9 cellular contexts compared by ENCODE assay signal in the genomic region with DNA sequence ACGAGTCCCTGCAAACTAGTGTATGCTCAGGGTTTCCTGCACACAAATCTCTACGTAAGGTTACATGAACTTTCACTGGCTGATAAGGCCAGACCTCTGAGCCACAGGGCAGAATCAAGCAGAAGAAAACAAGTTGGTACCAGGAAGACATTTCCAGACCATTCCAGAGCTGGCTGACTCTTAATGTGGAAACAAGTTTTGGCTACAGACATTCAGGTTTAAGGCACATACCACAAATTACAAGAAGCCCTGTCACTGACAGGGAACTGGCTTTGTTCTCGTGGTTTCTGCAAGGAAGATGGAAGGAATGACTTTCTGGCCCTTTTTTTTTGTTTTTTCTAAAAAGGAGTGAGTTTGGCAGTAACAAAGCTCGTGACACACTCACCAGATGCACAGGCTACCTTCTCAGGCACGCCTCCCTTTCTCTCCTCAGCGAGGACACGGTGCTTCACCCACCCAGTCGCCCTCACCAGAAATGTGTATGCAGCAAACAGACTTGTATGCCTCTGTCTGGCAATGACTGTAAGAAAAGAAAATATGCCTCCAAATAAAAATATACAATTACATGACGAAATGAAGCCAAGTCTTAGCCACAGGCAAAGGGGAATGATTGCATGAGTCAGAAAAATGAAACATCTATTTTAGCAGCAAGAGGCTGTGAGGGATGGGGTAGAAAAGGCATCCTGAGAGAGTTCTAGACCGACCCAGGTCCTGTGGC. TPM values are rescaled to one million over a fixed set of nuclear protein-coding genes. Genes with fewer than 3 reads are reported as not detected.
DNase-seq lines count a peak whose midpoint lies in the region; ATAC-seq and TF ChIP-seq lines count a peak whose summit lies in the region.
"Had no signal": no experiment of that assay in that cellular context is flagged by ENCODE, and none has a peak within 500 bp of the region (broad histone marks: within the 10 kb centered on the region; RNA-seq: fewer than 3 reads in every experiment).

No MANE protein-coding gene starts in this region.

- TSS peak; percentile 11 for BruUV-seq in MCF 10A (replicated peaks; lab: Mats Ljungman, UMichigan)

- no peak overlapping the region for H2BK5ac ChIP-seq in mesenchymal stem cell (ENCODE audit: low read depth, low read length, poor library complexity, severe bottlenecking)

- H4K20me1 ChIP-seq in neural progenitor cell (ENCODE audit: low read depth) = no peaks in the 10 kb centered on the region

- H3K9ac ChIP-seq in mesenchymal stem cell (ENCODE audit: low read length) = peak overlapping the region; percentile 72
- H3K9ac ChIP-seq in neural progenitor cell = no peak overlapping the region

- H3K4me1 Mint-ChIP-seq in activated naive CD4-positive, alpha-beta T cell treated with anti-CD3 and anti-CD28 coated beads, Interleukin-2, amount 50 U/mL, for 24 hours = peaks cover 4% of the 10 kb centered on the region
- H3K4me1 Mint-ChIP-seq in MCF 10A (ENCODE audit: insufficient read depth, unreplicated experiment) = peaks cover 42% of the 10 kb centered on the region
- H3K4me1 Mint-ChIP-seq in type B pancreatic cell (ENCODE audit: unreplicated experiment) = peaks cover 19% of the 10 kb centered on the region
- H3K4me1 Mint-ChIP-seq in neural progenitor cell = peaks cover 20% of the 10 kb centered on the region

- no peak for DNase-seq in activated naive CD4-positive, alpha-beta T cell treated with Interleukin-2 at 50 U/mL for 16 hours
- peak; percentile 75 for DNase-seq in MCF 10A (ENCODE audit: unreplicated experiment)
- peak; percentile 76 for DNase-seq in mesenchymal stem cell
- no peak for DNase-seq in type B pancreatic cell (ENCODE audit: extremely low spot score, unreplicated experiment)
- DNase-seq in neural progenitor cell (ENCODE audit: low spot score) = no peak
- DNase-seq in NOMO-1 (lab: John Stamatoyannopoulos, UW; ENCODE audit: unreplicated experiment in 2 of 2) = no peak
- DNase-seq: activated CD8-positive, alpha-beta memory T cell treated with anti-CD3 and anti-CD28 coated beads, Interleukin-2, amount 50 U/mL, for 4 hours had no signal

- peak overlapping the region; percentile 37 to 61 for H3K18ac ChIP-seq in mesenchymal stem cell (ENCODE audit: low read depth in 1 of 2, low read length in 2 of 2)

- H3K27me3 ChIP-seq in mesenchymal stem cell (ENCODE audit: control insufficient read depth in 1 of 2, insufficient read depth in 1 of 2, low read length in 2 of 2) (no peaks in the 10 kb centered on the region), neural progenitor cell (no peaks in the 10 kb centered on the region)

- no peaks in the 10 kb centered on the region for H3K9me3 Mint-ChIP-seq in activated naive CD4-positive, alpha-beta T cell treated with anti-CD3 and anti-CD28 coated beads, Interleukin-2, amount 50 U/mL, for 24 hours
- H3K9me3 Mint-ChIP-seq in MCF 10A (ENCODE audit: unreplicated experiment) = no peaks in the 10 kb centered on the region
- H3K9me3 Mint-ChIP-seq in type B pancreatic cell = no peaks in the 10 kb centered on the region
- H3K9me3 Mint-ChIP-seq in neural progenitor cell = peaks cover 2% of the 10 kb centered on the region

- H4K8ac ChIP-seq in mesenchymal stem cell (ENCODE audit: low read length) = peak overlapping the region; percentile 67

- H3K27me3 Mint-ChIP-seq in activated naive CD4-positive, alpha-beta T cell treated with anti-CD3 and anti-CD28 coated beads, Interleukin-2, amount 50 U/mL, for 24 hours = no peaks in the 10 kb centered on the region
- H3K27me3 Mint-ChIP-seq in MCF 10A (ENCODE audit: insufficient read depth, unreplicated experiment) = no peaks in the 10 kb centered on the region
- H3K27me3 Mint-ChIP-seq in type B pancreatic cell = no peaks in the 10 kb centered on the region
- peaks cover 4% of the 10 kb centered on the region for H3K27me3 Mint-ChIP-seq in neural progenitor cell (ENCODE audit: insufficient read depth, low read depth)

- ATAC-seq in HG03175 (IDR thresholded peaks at IDR 0.05; ENCODE audit: unreplicated experiment) = no peak

- H3K9me3 ChIP-seq in mesenchymal stem cell (ENCODE audit: control insufficient read depth, low read length) (no peaks in the 10 kb centered on the region), neural progenitor cell (ENCODE audit: low read depth) (no peaks in the 10 kb centered on the region)

- TF ChIP-seq CTCF in MCF 10A (IDR thresholded peaks at IDR 0.05; ENCODE audit: unreplicated experiment) = no peak
- no peak for TF ChIP-seq CTCF in type B pancreatic cell (conservative IDR thresholded peaks at IDR 0.05)
- no peak for TF ChIP-seq CTCF in neural progenitor cell (IDR thresholded peaks at IDR 0.05)

- peak overlapping the region in 1 of 2 experiments; percentile 44 for H3K14ac ChIP-seq in mesenchymal stem cell (ENCODE audit: low read length in 2 of 2)

- peak overlapping the region in 1 of 2 experiments; percentile 9 for H3K4me3 ChIP-seq in mesenchymal stem cell (ENCODE audit: insufficient read depth in 1 of 2, low read depth in 1 of 2, low read length in 2 of 2)
- H3K4me3 ChIP-seq in neural progenitor cell = no peak overlapping the region

- H2BK15ac ChIP-seq in mesenchymal stem cell (ENCODE audit: low read depth, poor library complexity, severe bottlenecking) = peak overlapping the region; percentile 46

- H4K91ac ChIP-seq in mesenchymal stem cell (ENCODE audit: low read length) = peak overlapping the region; percentile 78

- intact Hi-C loops in MCF 10A (cut with micrococcal nuclease) = no loop called here

- H3K4me3 Mint-ChIP-seq in activated naive CD4-positive, alpha-beta T cell treated with anti-CD3 and anti-CD28 coated beads, Interleukin-2, amount 50 U/mL, for 24 hours = no peak overlapping the region
- H3K4me3 Mint-ChIP-seq in MCF 10A (ENCODE audit: unreplicated experiment) (peak overlapping the region; percentile 32), type B pancreatic cell (no peak overlapping the region), neural progenitor cell (no peak overlapping the region)

- peaks cover 34% of the 10 kb centered on the region for H3K4me1 ChIP-seq in mesenchymal stem cell (ENCODE audit: control insufficient read depth, insufficient read depth, low read depth, low read length)
- H3K4me1 ChIP-seq in neural progenitor cell = no peaks in the 10 kb centered on the region

- 59% methylated on average over 8 of the region's 10 CpGs for WGBS in mesenchymal stem cell

- H3K36me3 ChIP-seq in mesenchymal stem cell (ENCODE audit: control insufficient read depth in 1 of 2, insufficient read depth in 2 of 2, low read depth in 1 of 2, low read length in 2 of 2) (peaks cover 65 to 90% of the 10 kb centered on the region in 2 experiments), neural progenitor cell (no peaks in the 10 kb centered on the region)

- H2AFZ ChIP-seq in mesenchymal stem cell (ENCODE audit: low read depth, low read length) (no peak overlapping the region), neural progenitor cell (replicated peaks) (no peak overlapping the region)

- peak overlapping the region; percentile 54 for H2BK120ac ChIP-seq in mesenchymal stem cell (ENCODE audit: low read depth, low read length)

- POLR2A ChIA-PET in MCF 10A (lab: Yijun Ruan, JAX) = interaction anchor here (0.6 to 2.3 kb wide), 5 partner anchors 10 to 250 kb away, joined by 3 to 6 read pairs (median 3); partner anchors contain the start of gene ANXA11

- H3K27ac Mint-ChIP-seq in activated naive CD4-positive, alpha-beta T cell treated with anti-CD3 and anti-CD28 coated beads, Interleukin-2, amount 50 U/mL, for 24 hours = peak overlapping the region; percentile 78
- peak overlapping the region; percentile 78 for H3K27ac Mint-ChIP-seq in MCF 10A (ENCODE audit: low read depth, unreplicated experiment)
- H3K27ac Mint-ChIP-seq in type B pancreatic cell = peak overlapping the region; percentile 48
- no peak overlapping the region for H3K27ac Mint-ChIP-seq in neural progenitor cell

- no peak overlapping the region for H3K23ac ChIP-seq in mesenchymal stem cell (ENCODE audit: low read length in 2 of 2)

- H3F3A ChIP-seq in neural progenitor cell (ENCODE audit: low read depth) = no peaks in the 10 kb centered on the region

- H3K4me2 ChIP-seq in mesenchymal stem cell (ENCODE audit: low read length, poor library complexity, severe bottlenecking) = no peak overlapping the region
- no peak overlapping the region for H3K4me2 ChIP-seq in neural progenitor cell

- H2AK5ac ChIP-seq in mesenchymal stem cell (ENCODE audit: low read length, severe bottlenecking) = peak overlapping the region; percentile 43

- peaks cover 52% of the 10 kb centered on the region for H3K36me3 Mint-ChIP-seq in activated naive CD4-positive, alpha-beta T cell treated with anti-CD3 and anti-CD28 coated beads, Interleukin-2, amount 50 U/mL, for 24 hours
- peaks cover 74% of the 10 kb centered on the region for H3K36me3 Mint-ChIP-seq in MCF 10A (ENCODE audit: insufficient read depth, unreplicated experiment)
- H3K36me3 Mint-ChIP-seq in type B pancreatic cell = peaks cover 48% of the 10 kb centered on the region
- H3K36me3 Mint-ChIP-seq in neural progenitor cell = no peaks in the 10 kb centered on the region

- no peaks in the 10 kb centered on the region for H3K79me2 ChIP-seq in neural progenitor cell (ENCODE audit: low read depth)

- H3K79me1 ChIP-seq in mesenchymal stem cell (replicated peaks; ENCODE audit: low read length, poor library complexity, severe bottlenecking) = peaks cover 18% of the 10 kb centered on the region

- H2BK12ac ChIP-seq in mesenchymal stem cell (ENCODE audit: low read length in 2 of 2) = peak overlapping the region in 1 of 2 experiments; percentile 75

- H3K27ac ChIP-seq in mesenchymal stem cell (ENCODE audit: low read length, poor library complexity, severe bottlenecking) (peak overlapping the region; percentile 65), neural progenitor cell (no peak overlapping the region)

- H3K4ac ChIP-seq in mesenchymal stem cell (ENCODE audit: low read depth in 1 of 2, low read length in 2 of 2) = peak overlapping the region; percentile 6 to 28

- CTCF ChIA-PET in MCF 10A (lab: Yijun Ruan, JAX) = interaction anchor here (0.6 to 2.0 kb wide), 3 partner anchors 11 to 587 kb away, joined by 3 to 11 read pairs (median 4); no protein-coding TSS in a partner anchor

RNA-seq across cellular contexts. Expression of gene PLAC9, which starts 22.6 kb away (rescaled TPM):
- total RNA-seq in MCF 10A (2022) = 0.93 and 1.0 TPM in 2 replicates
- 1.6 TPM for polyA plus RNA-seq in mesenchymal stem cell (2013, experiment 1 of 2)
- polyA plus RNA-seq in mesenchymal stem cell (2013, experiment 2 of 2) = 2.0 TPM
- 8.2 TPM in 1 of 2 replicates, not detected in the other for total RNA-seq in type B pancreatic cell (ENCODE audit: low replicate concordance)
- not detected in 2 replicates for total RNA-seq in neural progenitor cell (ENCODE audit: low replicate concordance)

RNA-seq across cellular contexts. Expression of gene ANXA11, which starts 50.2 kb away (rescaled TPM):
- total RNA-seq in MCF 10A (2022) (68.5 and 93.8 TPM in 2 replicates), type B pancreatic cell (ENCODE audit: low replicate concordance) (122 and 248 TPM in 2 replicates), neural progenitor cell (ENCODE audit: low replicate concordance) (2.7 and 7.3 TPM in 2 replicates)
- 670 TPM for polyA plus RNA-seq in mesenchymal stem cell (2013, experiment 1 of 2)
- 665 TPM for polyA plus RNA-seq in mesenchymal stem cell (2013, experiment 2 of 2)

Comparison
In these comparisons a context has a peak if more than half of its experiments do, and no peak if none do; other contexts are left out.
1. DNase-seq: peak in MCF 10A (single experiment) and mesenchymal stem cell (single experiment); none in activated naive CD4-positive, alpha-beta T cell treated with Interleukin-2 at 50 U/mL for 16 hours (single experiment), type B pancreatic cell (single experiment), neural progenitor cell (single experiment) and NOMO-1 (0 of 2).